In genomic region chr19:6516659-6517291, GRCh38 we compare ENCODE assay signal across 9 cellular contexts. TPM values are rescaled to one million over a fixed set of nuclear protein-coding genes. Genes with fewer than 3 reads are reported as not detected.
DNase-seq lines count a peak whose midpoint lies in the region; ATAC-seq and TF ChIP-seq lines count a peak whose summit lies in the region.
"Had no signal": no experiment of that assay in that cellular context is flagged by ENCODE, and none has a peak within 500 bp of the region (broad histone marks: within the 10 kb centered on the region; RNA-seq: fewer than 3 reads in every experiment).

No MANE protein-coding gene starts in this region.

- intact Hi-C loops in natural killer cell (cut with micrococcal nuclease), result loop anchor here (1.0 to 5.0 kb wide), 3 partner anchors 116 to 347 kb away; partner anchors contain the start of genes GPR108 and TRIP10

- H3K4me3 Mint-ChIP-seq in activated T-helper 17 cell treated with anti-CD3 and anti-CD28 coated beads, Interleukin-2, amount 50 U/mL, for 72 hours, result peak overlapping the region; percentile 82
- H3K4me3 Mint-ChIP-seq in natural killer cell, result peak overlapping the region; percentile 95
- H3K4me3 Mint-ChIP-seq in stimulated activated effector memory CD8-positive, alpha-beta T cell treated with anti-CD3 and anti-CD28 coated beads, Interleukin-12 subunit alpha, Interleukin-12 subunit beta, amount 100 ng/mL, for 72 hours, result peak overlapping the region; percentile 85

- TF ChIP-seq CTCF in natural killer cell (IDR thresholded peaks at IDR 0.05), result peak; percentile 92

- H3K9me3 ChIP-seq in BLaER1 treated with 17β-estradiol and CSF1 and Interleukin-3, amounts not matched to agents 10 nM and 100 nM (replicated peaks in 1 of 11), result no peaks in the 10 kb centered on the region

- H3K27ac ChIP-seq in BLaER1 treated with 17β-estradiol and CSF1 and Interleukin-3, amounts not matched to agents 10 nM and 100 nM, result peak overlapping the region; percentile 42 to 81 (median 79); a peak in 21 of 22 replicates

- ATAC-seq in GM19438 (IDR thresholded peaks at IDR 0.05; ENCODE audit: low read depth, unreplicated experiment), result peak; percentile 38
- ATAC-seq in activated T-helper 17 cell treated with anti-CD3 and anti-CD28 coated beads, Interleukin-2, amount 50 U/mL, for 72 hours (replicated peaks), result peak; percentile 79
- ATAC-seq in natural killer cell, result peak; percentile 84 to 89 (median 86)
- ATAC-seq in stimulated activated effector memory CD8-positive, alpha-beta T cell treated with anti-CD3 and anti-CD28 coated beads, Interleukin-12 subunit alpha, Interleukin-12 subunit beta, amount 100 ng/mL, for 72 hours, result peak; percentile 87

- no peaks in the 10 kb centered on the region for H3K9me3 Mint-ChIP-seq in activated T-helper 17 cell treated with anti-CD3 and anti-CD28 coated beads, Interleukin-2, amount 50 U/mL, for 72 hours
- H3K9me3 Mint-ChIP-seq in natural killer cell, result no peaks in the 10 kb centered on the region
- no peaks in the 10 kb centered on the region for H3K9me3 Mint-ChIP-seq in stimulated activated effector memory CD8-positive, alpha-beta T cell treated with anti-CD3 and anti-CD28 coated beads, Interleukin-12 subunit alpha, Interleukin-12 subunit beta, amount 100 ng/mL, for 72 hours

- no peaks in the 10 kb centered on the region for H3K27me3 ChIP-seq in BLaER1 treated with 17β-estradiol and CSF1 and Interleukin-3, amounts not matched to agents 10 nM and 100 nM

- H3K4me1 ChIP-seq in BLaER1 treated with 17β-estradiol and CSF1 and Interleukin-3, amounts not matched to agents 10 nM and 100 nM, result peaks cover 22 to 50% (median 42%) of the 10 kb centered on the region in 10 experiments

- no peaks in the 10 kb centered on the region for H3K36me3 ChIP-seq in BLaER1 treated with 17β-estradiol and CSF1 and Interleukin-3, amounts not matched to agents 10 nM and 100 nM

- peak overlapping the region; percentile 67 to 87 (median 78) for H3K4me3 ChIP-seq in BLaER1 treated with 17β-estradiol and CSF1 and Interleukin-3, amounts not matched to agents 10 nM and 100 nM

- peaks cover 34% of the 10 kb centered on the region for H3K4me1 Mint-ChIP-seq in activated T-helper 17 cell treated with anti-CD3 and anti-CD28 coated beads, Interleukin-2, amount 50 U/mL, for 72 hours
- H3K4me1 Mint-ChIP-seq in natural killer cell, result peaks cover 29 to 36% of the 10 kb centered on the region in 2 donors
- peaks cover 54% of the 10 kb centered on the region for H3K4me1 Mint-ChIP-seq in stimulated activated effector memory CD8-positive, alpha-beta T cell treated with anti-CD3 and anti-CD28 coated beads, Interleukin-12 subunit alpha, Interleukin-12 subunit beta, amount 100 ng/mL, for 72 hours

- H3K4me2 ChIP-seq in BLaER1 treated with 17β-estradiol and CSF1 and Interleukin-3, amounts not matched to agents 10 nM and 100 nM, result peak overlapping the region; percentile 83 to 100 (median 94)

- no peaks in the 10 kb centered on the region for H4K20me1 ChIP-seq in BLaER1 treated with 17β-estradiol and CSF1 and Interleukin-3, amounts not matched to agents 10 nM and 100 nM

- H3K27ac Mint-ChIP-seq in activated T-helper 17 cell treated with anti-CD3 and anti-CD28 coated beads, Interleukin-2, amount 50 U/mL, for 72 hours, result peak overlapping the region; percentile 68
- peak overlapping the region; percentile 67 to 97 for H3K27ac Mint-ChIP-seq in natural killer cell
- peak overlapping the region; percentile 84 for H3K27ac Mint-ChIP-seq in stimulated activated effector memory CD8-positive, alpha-beta T cell treated with anti-CD3 and anti-CD28 coated beads, Interleukin-12 subunit alpha, Interleukin-12 subunit beta, amount 100 ng/mL, for 72 hours

- DNase-seq in HuH-7 (ENCODE audit: low spot score) (peak; percentile 84), RPMI8226 (peak; percentile 92), fibroblast of peridontal ligament (ENCODE audit: extremely low read depth) (peak; percentile 49), natural killer cell (peak; percentile 94)
- peak; percentile 96 to 97 for DNase-seq in stimulated activated effector memory CD8-positive, alpha-beta T cell treated with anti-CD3 and anti-CD28 coated beads, Interleukin-12 subunit alpha, Interleukin-12 subunit beta, amount 100 ng/mL, for 72 hours (ENCODE audit: low spot score in 2 of 2)

- peaks cover 5% of the 10 kb centered on the region for H3K36me3 Mint-ChIP-seq in activated T-helper 17 cell treated with anti-CD3 and anti-CD28 coated beads, Interleukin-2, amount 50 U/mL, for 72 hours (ENCODE audit: low read depth)
- no peaks in the 10 kb centered on the region for H3K36me3 Mint-ChIP-seq in natural killer cell
- H3K36me3 Mint-ChIP-seq in stimulated activated effector memory CD8-positive, alpha-beta T cell treated with anti-CD3 and anti-CD28 coated beads, Interleukin-12 subunit alpha, Interleukin-12 subunit beta, amount 100 ng/mL, for 72 hours, result peaks cover 19% of the 10 kb centered on the region

- H3K9ac ChIP-seq in BLaER1 treated with 17β-estradiol and CSF1 and Interleukin-3, amounts not matched to agents 10 nM and 100 nM, result peak overlapping the region; percentile 72 to 87 (median 78)

- H3K27me3 Mint-ChIP-seq in activated T-helper 17 cell treated with anti-CD3 and anti-CD28 coated beads, Interleukin-2, amount 50 U/mL, for 72 hours, result no peaks in the 10 kb centered on the region
- no peaks in the 10 kb centered on the region for H3K27me3 Mint-ChIP-seq in natural killer cell (ENCODE audit: low read depth in 2 of 2)

RNA-seq across cellular contexts. Expression of gene TNFSF9, which starts 14.1 kb away (rescaled TPM):
- total RNA-seq in activated T-helper 17 cell treated with anti-CD3 and anti-CD28 coated beads, Interleukin-2, amount 50 U/mL, for 72 hours, result 1 to 10 TPM; 2.9 to 6.0 TPM
- 1 to 10 TPM; 3.3 to 6.0 (median 5.6) TPM for total RNA-seq in natural killer cell

RNA-seq across cellular contexts. Expression of gene TUBB4A, which starts 14.7 kb away (rescaled TPM):
- 1 to 10 TPM; 2.6 to 2.7 TPM for total RNA-seq in activated T-helper 17 cell treated with anti-CD3 and anti-CD28 coated beads, Interleukin-2, amount 50 U/mL, for 72 hours
- total RNA-seq in natural killer cell, result 1 to 10 TPM in 2 of 3 donors, under 1 TPM in 1; 0.40 to 2.6 (median 1.8) TPM

RNA-seq across cellular contexts. Expression of gene DENND1C, which starts 35.2 kb away (rescaled TPM):
- total RNA-seq in activated T-helper 17 cell treated with anti-CD3 and anti-CD28 coated beads, Interleukin-2, amount 50 U/mL, for 72 hours, result 10 to 100 TPM; 64.3 to 73.2 TPM
- total RNA-seq in natural killer cell, result 100 to 1,000 TPM; 175 to 197 (median 188) TPM

RNA-seq across cellular contexts. Expression of gene CRB3, which starts 52.7 kb away (rescaled TPM):
- 1 to 10 TPM in 1 of 2 donors, not detected in 1; 2.2 TPM for total RNA-seq in activated T-helper 17 cell treated with anti-CD3 and anti-CD28 coated beads, Interleukin-2, amount 50 U/mL, for 72 hours
- total RNA-seq in natural killer cell, result 1 to 10 TPM in 1 of 3 donors, under 1 TPM in 1, not detected in 1; 0.59 to 1.1 TPM
- total RNA-seq: T-helper 1 cell treated with Interleukin-12 subunit alpha and Interleukin-12 subunit beta and Interleukin-4 antibody, amounts not matched to agents 30 ng/mL and 1 ng/mL, for 36 hours had no signal

RNA-seq across cellular contexts. Expression of gene SLC25A23, which starts 57.2 kb away (rescaled TPM):
- 1 to 10 TPM; 7.8 to 7.9 TPM for total RNA-seq in activated T-helper 17 cell treated with anti-CD3 and anti-CD28 coated beads, Interleukin-2, amount 50 U/mL, for 72 hours
- total RNA-seq in natural killer cell, result 10 to 100 TPM in 1 of 3 donors, 1 to 10 TPM in 2; 7.8 to 10.5 (median 8.7) TPM

Comparison
In these comparisons a context has a peak if more than half of its experiments do, and no peak if none do; other contexts are left out.
1. Peak in every context shown above with its lines: DNase-seq, ATAC-seq, H3K4me3 ChIP-seq and H3K27ac ChIP-seq.